In genomic region chr11:70034740-70035365, GRCh38 we compare ENCODE assay signal across 30 cellular contexts. TPM values are rescaled to one million over a fixed set of nuclear protein-coding genes. Genes with fewer than 3 reads are reported as not detected.
DNase-seq lines count a peak whose midpoint lies in the region; ATAC-seq and TF ChIP-seq lines count a peak whose summit lies in the region.
"Had no signal": no experiment of that assay in that cellular context is flagged by ENCODE, and none has a peak within 500 bp of the region (broad histone marks: within the 10 kb centered on the region; RNA-seq: fewer than 3 reads in every experiment).

No MANE protein-coding gene starts in this region.

- H3K4me1 Mint-ChIP-seq in H9 (peaks cover 5 to 6% of the 10 kb centered on the region in 2 experiments), endodermal cell (peaks cover 18% of the 10 kb centered on the region)

- H3K23ac ChIP-seq in H9 (ENCODE audit: insufficient read length, low read depth, low read length) (no peak overlapping the region), neuronal stem cell (ENCODE audit: low read depth, low read length, poor library complexity) (no peak overlapping the region)

- no peaks in the 10 kb centered on the region for H3K4me1 ChIP-seq in H9 (ENCODE audit: insufficient read depth, low read length)
- peaks cover 9% of the 10 kb centered on the region for H3K4me1 ChIP-seq in endodermal cell (ENCODE audit: control insufficient read depth, insufficient read depth, low read length)
- H3K4me1 ChIP-seq in neuronal stem cell (ENCODE audit: control insufficient read depth in 2 of 2, insufficient read depth in 1 of 2, low read depth in 1 of 2, low read length in 2 of 2): peaks cover 0 to 3% of the 10 kb centered on the region in 2 donors
- H3K4me1 ChIP-seq: body of pancreas, left ventricle myocardium inferior, sigmoid colon, tibial nerve had no signal

- H3K9ac ChIP-seq in H9 (ENCODE audit: extremely low read depth, insufficient read length, low read length) (no peak overlapping the region), endodermal cell (ENCODE audit: extremely low read depth, low read length, poor library complexity, severe bottlenecking) (no peak overlapping the region), neuronal stem cell (ENCODE audit: low read depth, low read length, poor library complexity) (peak overlapping the region; percentile 66)

- H3K23me2 ChIP-seq in H9 (ENCODE audit: insufficient read length, low read depth, low read length, poor library complexity, severe bottlenecking): no peaks in the 10 kb centered on the region

- no peaks in the 10 kb centered on the region for H3K79me2 ChIP-seq in H9 (ENCODE audit: insufficient read depth, low read length)

- H3K36me3 ChIP-seq in endodermal cell (ENCODE audit: control insufficient read depth, insufficient read depth, low read length) (no peaks in the 10 kb centered on the region), neuronal stem cell (replicated peaks in 1 of 2; ENCODE audit: control insufficient read depth in 2 of 2, insufficient read depth in 2 of 2, low read length in 2 of 2) (no peaks in the 10 kb centered on the region)
- H3K36me3 ChIP-seq: left ventricle myocardium inferior, sigmoid colon, tibial nerve had no signal

- TF ChIP-seq POLR2A in erythroblast (IDR thresholded peaks at IDR 0.05; ENCODE audit: low read length): no peak

- H3K4me2 ChIP-seq in H9 (ENCODE audit: insufficient read depth, insufficient read length, low read length) (no peak overlapping the region), neuronal stem cell (ENCODE audit: insufficient read depth, low read length, poor library complexity, severe bottlenecking) (no peak overlapping the region)

- H2BK5ac ChIP-seq in H9 (ENCODE audit: insufficient read length, low read length): no peak overlapping the region
- no peak overlapping the region for H2BK5ac ChIP-seq in neuronal stem cell (ENCODE audit: low read length)

- H3K4me3 Mint-ChIP-seq in H9 (no peak overlapping the region), endodermal cell (no peak overlapping the region)
- H3K4me3 Mint-ChIP-seq: activated CD4-positive, alpha-beta memory T cell treated with anti-CD3 and anti-CD28 coated beads for 36 hours; activated naive CD4-positive, alpha-beta T cell treated with anti-CD3 and anti-CD28 coated beads for 36 hours; activated T-helper 1 cell treated with anti-CD3 and anti-CD28 coated beads, Interleukin-12 subunit alpha, Interleukin-12 subunit beta, Interleukin-2, Interleukin-4 antibody, amounts not matched to agents 30 ng/mL and 10 ng/mL and 1 ng/mL, durations not matched to agents 14 hours and 24 hours and 36 hours had no signal

- H2BK120ac ChIP-seq in H9 (ENCODE audit: low read depth, low read length, poor library complexity, severe bottlenecking): no peak overlapping the region
- no peak overlapping the region for H2BK120ac ChIP-seq in neuronal stem cell (ENCODE audit: low read depth, low read length)

- no peak overlapping the region for H4K5ac ChIP-seq in H9 (ENCODE audit: insufficient read length, low read depth, low read length)

- no peak overlapping the region for H2BK15ac ChIP-seq in H9 (ENCODE audit: low read depth, low read length)
- H2BK15ac ChIP-seq in neuronal stem cell (ENCODE audit: low read length): no peak overlapping the region

- H3T11ph ChIP-seq in H9 (ENCODE audit: low read length): no peak overlapping the region

- no peaks in the 10 kb centered on the region for H3K27me3 ChIP-seq in H9 (ENCODE audit: insufficient read depth, low read length)
- no peaks in the 10 kb centered on the region for H3K27me3 ChIP-seq in endodermal cell (ENCODE audit: control insufficient read depth, insufficient read depth, low read length, poor library complexity, severe bottlenecking)
- H3K27me3 ChIP-seq in neuronal stem cell (ENCODE audit: control insufficient read depth in 3 of 3, insufficient read depth in 3 of 3, low read depth in 1 of 3, low read length in 3 of 3): peaks cover 0 to 6% (median 0%) of the 10 kb centered on the region in 3 experiments
- H3K27me3 ChIP-seq: body of pancreas, sigmoid colon, tibial nerve had no signal

- H3K27ac Mint-ChIP-seq in H9: no peak overlapping the region
- H3K27ac Mint-ChIP-seq in endodermal cell: no peak overlapping the region
- H3K27ac Mint-ChIP-seq: activated CD4-positive, alpha-beta memory T cell treated with anti-CD3 and anti-CD28 coated beads for 36 hours; activated naive CD4-positive, alpha-beta T cell treated with anti-CD3 and anti-CD28 coated beads for 36 hours; activated T-helper 1 cell treated with anti-CD3 and anti-CD28 coated beads, Interleukin-12 subunit alpha, Interleukin-12 subunit beta, Interleukin-2, Interleukin-4 antibody, amounts not matched to agents 30 ng/mL and 10 ng/mL and 1 ng/mL, durations not matched to agents 14 hours and 24 hours and 36 hours; progenitor cell of endocrine pancreas had no signal

- H3K56ac ChIP-seq in H9 (ENCODE audit: insufficient read length, low read depth, low read length): no peak overlapping the region

- H3K27me3 Mint-ChIP-seq in H9 (ENCODE audit: low read depth): peaks cover 53% of the 10 kb centered on the region
- H3K27me3 Mint-ChIP-seq in endodermal cell (ENCODE audit: insufficient read depth): peaks cover 11% of the 10 kb centered on the region

- DNase-seq in H9 (peak; percentile 20), NCI-H748 (lab: John Stamatoyannopoulos, UW; ENCODE audit: unreplicated experiment) (peak; percentile 85), endodermal cell (peak; percentile 51), neuronal stem cell (ENCODE audit: low spot score) (no peak), NCI-H1694 (lab: John Stamatoyannopoulos, UW) (no peak), hepatic stellate cell (ENCODE audit: low spot score) (no peak), erythroblast (lab: John Stamatoyannopoulos, UW) (no peak), Right ventricle myocardium superior (no peak)
- DNase-seq: activated CD4-positive, alpha-beta memory T cell treated with anti-CD3 and anti-CD28 coated beads for 36 hours; activated CD4-positive, alpha-beta T cell treated with anti-CD3 and anti-CD28 coated beads for 1 hour; activated CD8-positive, alpha-beta memory T cell treated with anti-CD3 and anti-CD28 coated beads, Interleukin-2, amount 50 U/mL, for 48 hours; activated naive CD4-positive, alpha-beta T cell treated with anti-CD3 and anti-CD28 coated beads for 36 hours; body of pancreas; IMR-90; left ventricle myocardium inferior; mesendoderm; NCI-H1694 treated with DMSO at 0.1 percent for 48 hours; NCI-H510A; NK-92 treated with Interleukin-12 subunit alpha and Interleukin-12 subunit beta, amount 100 ng/mL, for 24 hours; sigmoid colon; stimulated activated CD4-positive, alpha-beta T cell treated with anti-CD3 and anti-CD28 coated beads, Interleukin-12 subunit alpha, Interleukin-12 subunit beta, amount 100 ng/mL, for 4 hours; stimulated activated CD4-positive, alpha-beta T cell treated with anti-CD3 and anti-CD28 coated beads, Interleukin-2, amount 100 ng/mL, for 48 hours; T-helper 2 cell had no signal

- no peak overlapping the region for H2AFZ ChIP-seq in H9 (ENCODE audit: low read length)
- no peak overlapping the region for H2AFZ ChIP-seq in neuronal stem cell (ENCODE audit: low read length)

- WGBS in H9 (ENCODE audit: extremely low coverage, insufficient read length, low lambda C conversion rate): no CpG with 5 or more reads among the region's 11 CpGs
- WGBS in endodermal cell (ENCODE audit: insufficient coverage in 1 of 2, insufficient read length in 1 of 2), 2 experiments: 76 to 81% methylated on average over 6 to 11 of the region's 11 CpGs
- no CpG with 5 or more reads among the region's 11 CpGs for WGBS in neuronal stem cell (ENCODE audit: extremely low coverage in 2 of 2, insufficient read length in 2 of 2, insufficient replicate concordance in 1 of 2), 2 donors

- TF ChIP-seq CTCF in H9 (conservative IDR thresholded peaks at IDR 0.05): no peak
- no peak for TF ChIP-seq CTCF in endodermal cell (conservative IDR thresholded peaks at IDR 0.05)

- no peak overlapping the region for H3K4ac ChIP-seq in H9 (ENCODE audit: low read depth, low read length)
- H3K4ac ChIP-seq in neuronal stem cell (ENCODE audit: low read length): no peak overlapping the region

- no peaks in the 10 kb centered on the region for H3K79me1 ChIP-seq in H9 (ENCODE audit: insufficient read depth, low read depth, low read length, poor library complexity, severe bottlenecking)
- no peaks in the 10 kb centered on the region for H3K79me1 ChIP-seq in neuronal stem cell (ENCODE audit: low read depth, low read length)

- no peak overlapping the region for H3K14ac ChIP-seq in H9 (ENCODE audit: insufficient read depth, low read length)
- no peak overlapping the region for H3K14ac ChIP-seq in neuronal stem cell (ENCODE audit: low read length)

- H2BK12ac ChIP-seq in H9 (ENCODE audit: insufficient read length, low read depth, low read length) (no peak overlapping the region), neuronal stem cell (ENCODE audit: low read length) (no peak overlapping the region)

- H3K4me3 ChIP-seq in endodermal cell (ENCODE audit: low read length) (no peak overlapping the region), neuronal stem cell (ENCODE audit: low read length in 2 of 2) (no peak overlapping the region)
- H3K4me3 ChIP-seq: body of pancreas, left ventricle myocardium inferior, sigmoid colon, tibial nerve had no signal

- no peaks in the 10 kb centered on the region for H4K20me1 ChIP-seq in H9 (ENCODE audit: control insufficient read depth, insufficient read depth, insufficient read length)

- H3K36me3 Mint-ChIP-seq in H9 (ENCODE audit: insufficient read depth in 1 of 3, low read depth in 3 of 3): peaks cover 8 to 15% (median 13%) of the 10 kb centered on the region in 3 experiments
- H3K36me3 Mint-ChIP-seq in endodermal cell (ENCODE audit: low read depth): peaks cover 1% of the 10 kb centered on the region
- H3K36me3 Mint-ChIP-seq: activated CD4-positive, alpha-beta memory T cell treated with anti-CD3 and anti-CD28 coated beads for 36 hours had no signal

- H3K27ac ChIP-seq in H9 (ENCODE audit: insufficient read length, low read depth, low read length) (no peak overlapping the region), endodermal cell (ENCODE audit: low read depth, low read length) (no peak overlapping the region), neuronal stem cell (replicated peaks; ENCODE audit: low read length) (no peak overlapping the region)
- H3K27ac ChIP-seq: body of pancreas, left ventricle myocardium inferior, sigmoid colon, tibial nerve had no signal

- H3K9me3 ChIP-seq in H9 (ENCODE audit: control insufficient read depth, low read depth, low read length) (peaks cover 7% of the 10 kb centered on the region), endodermal cell (ENCODE audit: control insufficient read depth, low read length) (peaks cover 28% of the 10 kb centered on the region), neuronal stem cell (replicated peaks in 1 of 2; ENCODE audit: control insufficient read depth in 2 of 2, insufficient read depth in 1 of 2, low read depth in 1 of 2, low read length in 2 of 2) (peaks cover 0 to 10% of the 10 kb centered on the region in 2 donors)

- H4K8ac ChIP-seq in H9 (replicated peaks; ENCODE audit: insufficient read length, low read depth, low read length): no peak overlapping the region
- H4K8ac ChIP-seq in neuronal stem cell (ENCODE audit: low read depth, low read length): no peak overlapping the region

- H4K91ac ChIP-seq in H9 (ENCODE audit: insufficient read length, low read depth, low read length) (no peak overlapping the region), neuronal stem cell (ENCODE audit: low read depth, low read length, poor library complexity) (no peak overlapping the region)

- intact Hi-C loops in Right ventricle myocardium superior (cut with DNase I): no loop called here

- H2AK5ac ChIP-seq in H9 (ENCODE audit: insufficient read length, low read length): no peak overlapping the region
- no peak overlapping the region for H2AK5ac ChIP-seq in neuronal stem cell (ENCODE audit: low read depth, low read length)

- no peak overlapping the region for H3K18ac ChIP-seq in H9 (ENCODE audit: insufficient read length, low read depth, low read length)
- H3K18ac ChIP-seq in neuronal stem cell (ENCODE audit: low read length): peak overlapping the region; percentile 76

- H3K9me3 Mint-ChIP-seq in H9 (peaks cover 21 to 22% of the 10 kb centered on the region in 2 experiments), endodermal cell (peaks cover 34% of the 10 kb centered on the region)

- H2BK20ac ChIP-seq in H9 (ENCODE audit: low read depth, low read length, poor library complexity, severe bottlenecking): no peak overlapping the region

- ATAC-seq in Right ventricle myocardium superior (ENCODE audit: poor library complexity): no peak
- ATAC-seq: body of pancreas, HCT116, Right ventricle myocardium inferior had no signal

RNA-seq across cellular contexts. Expression of gene ANO1, which starts 43.3 kb away (rescaled TPM):
- total RNA-seq in H9 (2021) (10.9 TPM in 2 replicates), endodermal cell (1 to 10 TPM; 3.0 to 7.7 TPM), Right ventricle myocardium superior (6.2 TPM)
- 1.1 TPM for polyA plus RNA-seq in endodermal cell (2013, experiment 1 of 2)
- 0.62 TPM for polyA plus RNA-seq in endodermal cell (2013, experiment 2 of 2)
- 0.20 TPM for polyA plus RNA-seq in neuronal stem cell (2013, experiment 1 of 2)
- 0.28 TPM for polyA plus RNA-seq in neuronal stem cell (2013, experiment 2 of 2)
- total RNA-seq: activated CD4-positive, alpha-beta memory T cell treated with anti-CD3 and anti-CD28 coated beads for 36 hours; activated naive CD4-positive, alpha-beta T cell treated with anti-CD3 and anti-CD28 coated beads for 36 hours; activated T-helper 1 cell treated with anti-CD3 and anti-CD28 coated beads, Interleukin-12 subunit alpha, Interleukin-12 subunit beta, Interleukin-2, Interleukin-4 antibody, amounts not matched to agents 30 ng/mL and 10 ng/mL and 1 ng/mL, durations not matched to agents 14 hours and 24 hours and 36 hours; G401; LHCN-M2 had no signal

Comparison
In these comparisons a context has a peak if more than half of its experiments do, and no peak if none do; other contexts are left out.
1. DNase-seq: peak in H9 (single experiment), NCI-H748 (single experiment) and endodermal cell (single experiment); none in neuronal stem cell (single experiment), NCI-H1694 (single experiment), hepatic stellate cell (single experiment), erythroblast (0 of 2) and Right ventricle myocardium superior (single experiment).